Comparison of ENCODE assay signal across 8 cellular contexts in genomic region chr17:18981642-18982424, GRCh38. TPM values are rescaled to one million over a fixed set of nuclear protein-coding genes. Genes with fewer than 3 reads are reported as not detected.
A peak's percentile ranks its signal among the peaks of the same experiment; 100 is the strongest.
DNase-seq lines count a peak whose midpoint lies in the region; ATAC-seq and TF ChIP-seq lines count a peak whose summit lies in the region.

No MANE protein-coding gene starts in this region.

- no peak overlapping the region for H3K23ac ChIP-seq in mesendoderm (ENCODE audit: low read length)

- H3K27me3 Mint-ChIP-seq in HFFc6 (ENCODE audit: insufficient read depth) = peaks cover 2% of the 10 kb centered on the region; the same call in 1 of the 2 replicates

- no peak overlapping the region for H3K4me3 ChIP-seq in mesendoderm (ENCODE audit: low read length)

- no peak overlapping the region for H2BK5ac ChIP-seq in mesendoderm (ENCODE audit: low read length)

- no peak overlapping the region for H4K5ac ChIP-seq in mesendoderm (ENCODE audit: low read length)

- H3K9ac ChIP-seq in mesendoderm (ENCODE audit: low read length) = no peak overlapping the region

- peaks cover 6% of the 10 kb centered on the region for H3K36me3 ChIP-seq in mesendoderm (ENCODE audit: control insufficient read depth, insufficient read depth, low read length)

- peaks cover 32% of the 10 kb centered on the region for H3K4me1 Mint-ChIP-seq in HFFc6 (ENCODE audit: low read depth)

- H3K18ac ChIP-seq in mesendoderm (ENCODE audit: low read length) = no peak overlapping the region

- H3K27me3 ChIP-seq in mesendoderm (ENCODE audit: insufficient read depth, low read length, poor library complexity) = no peaks in the 10 kb centered on the region

- H2BK120ac ChIP-seq in mesendoderm (ENCODE audit: low read depth, low read length) = no peak overlapping the region

- no peaks in the 10 kb centered on the region for H3K4me1 ChIP-seq in mesendoderm (ENCODE audit: control insufficient read depth, low read depth, low read length)

- H3K27ac Mint-ChIP-seq in HFFc6 = peak overlapping the region; percentile 92

- H2AK5ac ChIP-seq in mesendoderm (ENCODE audit: low read length) = no peak overlapping the region

- ATAC-seq in HG03457 (IDR thresholded peaks at IDR 0.05; ENCODE audit: unreplicated experiment) (no peak), GM21381 (IDR thresholded peaks at IDR 0.05; ENCODE audit: unreplicated experiment) (no peak), GM18868 (IDR thresholded peaks at IDR 0.05; ENCODE audit: unreplicated experiment) (no peak), HG02885 (IDR thresholded peaks at IDR 0.05; ENCODE audit: poor library complexity, unreplicated experiment) (no peak)

- no peaks in the 10 kb centered on the region for H3K9me3 Mint-ChIP-seq in HFFc6

- H3K4me3 Mint-ChIP-seq in HFFc6 = peak overlapping the region; percentile 39

- H3K79me2 ChIP-seq in mesendoderm (ENCODE audit: control insufficient read depth, insufficient read depth, low read length) = no peaks in the 10 kb centered on the region

- no peak overlapping the region for H2BK15ac ChIP-seq in mesendoderm (replicated peaks; ENCODE audit: low read depth)

- no CpG with 5 or more reads among the region's 30 CpGs for WGBS in mesendoderm (ENCODE audit: extremely low coverage, insufficient coverage, low lambda C conversion rate)

- DNase-seq in AG08396 (ENCODE audit: low spot score) (peak; percentile 90), HFFc6 (peak; percentile 75), amniotic stem cell (lab: John Stamatoyannopoulos, UW) (peak; percentile 58), mesendoderm (peak; percentile 74)

- no peak overlapping the region for H4K8ac ChIP-seq in mesendoderm (ENCODE audit: low read depth, low read length)

- H3K56ac ChIP-seq in mesendoderm (ENCODE audit: low read length) = peak overlapping the region; percentile 25

- TF ChIP-seq CTCF in HFFc6 (IDR thresholded peaks at IDR 0.05) = no peak

- no peaks in the 10 kb centered on the region for H3K79me1 ChIP-seq in mesendoderm (ENCODE audit: low read length)

- no peak overlapping the region for H3K4me2 ChIP-seq in mesendoderm (ENCODE audit: low read length)

- no peak overlapping the region for H3K27ac ChIP-seq in mesendoderm (ENCODE audit: low read depth, low read length)

- H3K36me3 Mint-ChIP-seq in HFFc6 (ENCODE audit: low read depth) = peaks cover 7% of the 10 kb centered on the region; the same call in 1 of the 2 replicates

- no peak overlapping the region for H3K4ac ChIP-seq in mesendoderm (ENCODE audit: low read depth, low read length)

RNA-seq across cellular contexts. Expression of gene FAM83G, which starts 22.7 kb away (rescaled TPM):
- total RNA-seq in HFFc6 (2021; fragmentation: NEBNext Ultra II Directional; extraction: Animal tissue kit (Norgen Biotek cat#: 25700)) = 10 to 100 TPM; 21.0 to 24.0 (median 21.7) TPM
- polyA plus RNA-seq in mesendoderm (2013, experiment 1 of 2) = 14.3 TPM
- polyA plus RNA-seq in mesendoderm (2013, experiment 2 of 2) = 14.2 TPM

RNA-seq across cellular contexts. Expression of gene SLC5A10, which starts 29.9 kb away (rescaled TPM):
- total RNA-seq in HFFc6 (2021; fragmentation: NEBNext Ultra II Directional; extraction: Animal tissue kit (Norgen Biotek cat#: 25700)) = not detected
- polyA plus RNA-seq in mesendoderm (2013, experiment 1 of 2) = 0.04 TPM
- 0.04 TPM for polyA plus RNA-seq in mesendoderm (2013, experiment 2 of 2)
